ENCODE assay signal across 19 cellular contexts in the genomic region with DNA sequence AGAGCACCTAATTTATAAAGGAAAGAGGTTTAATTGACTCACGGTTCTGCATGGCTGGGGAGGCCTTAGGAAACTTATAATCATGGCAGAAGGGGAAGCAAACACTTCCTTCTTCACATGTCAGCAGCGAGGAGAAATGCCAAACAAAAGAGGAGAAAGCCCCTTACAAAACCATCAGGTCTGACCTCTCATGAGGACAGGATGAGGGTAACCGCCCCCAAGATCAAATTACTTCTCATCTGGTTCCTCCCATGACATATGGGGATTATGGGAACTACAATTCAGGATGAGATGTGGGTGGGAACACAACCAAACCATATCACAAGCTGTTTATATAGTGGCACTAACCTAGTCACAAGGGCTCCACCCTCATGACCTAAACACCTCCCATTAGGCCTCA.
DNase-seq lines count a peak whose midpoint lies in the region; ATAC-seq, FAIRE-seq and TF ChIP-seq lines count a peak whose summit lies in the region.
"Had no signal": no experiment of that assay in that cellular context is flagged by ENCODE, and none has a peak within 500 bp of the region (broad histone marks: within the 10 kb centered on the region; RNA-seq: fewer than 3 reads in every experiment).

No MANE protein-coding gene starts in this region.

- no peaks in the 10 kb centered on the region for H3K9me3 ChIP-seq in CD8-positive, alpha-beta memory T cell (ENCODE audit: low read length)
- no peaks in the 10 kb centered on the region for H3K9me3 ChIP-seq in HEK293 (ENCODE audit: control insufficient read depth, insufficient read depth, low read depth, low read length)
- H3K9me3 ChIP-seq in K562 (replicated peaks; ENCODE audit: control insufficient read depth, insufficient read depth, low read depth, low read length), result no peaks in the 10 kb centered on the region
- H3K9me3 ChIP-seq: BE2C had no signal

- intact Hi-C loops in K562 (cut with micrococcal nuclease), result loop anchor here (10.0 kb wide), 1 partner anchor 391 kb away; no protein-coding TSS in a partner anchor

- no peaks in the 10 kb centered on the region for H3K36me3 Mint-ChIP-seq in CD8-positive, alpha-beta memory T cell
- no peaks in the 10 kb centered on the region for H3K36me3 Mint-ChIP-seq in activated naive CD8-positive, alpha-beta T cell treated with anti-CD3 and anti-CD28 coated beads for 36 hours
- H3K36me3 Mint-ChIP-seq: T-cell had no signal

- no peak overlapping the region for H3K4me3 Mint-ChIP-seq in CD8-positive, alpha-beta memory T cell
- H3K4me3 Mint-ChIP-seq in activated naive CD8-positive, alpha-beta T cell treated with anti-CD3 and anti-CD28 coated beads for 36 hours, result no peak overlapping the region
- H3K4me3 Mint-ChIP-seq: T-cell had no signal

- H3K9me3 Mint-ChIP-seq in CD8-positive, alpha-beta memory T cell, result no peaks in the 10 kb centered on the region
- H3K9me3 Mint-ChIP-seq in activated naive CD8-positive, alpha-beta T cell treated with anti-CD3 and anti-CD28 coated beads for 36 hours, result no peaks in the 10 kb centered on the region
- H3K9me3 Mint-ChIP-seq: T-cell had no signal

- H2AFZ ChIP-seq in K562 (ENCODE audit: low read depth, low read length), result peak overlapping the region; percentile 43

- no peaks in the 10 kb centered on the region for H3K36me3 ChIP-seq in CD8-positive, alpha-beta memory T cell (ENCODE audit: insufficient read depth, low read length)
- H3K36me3 ChIP-seq in HEK293 (ENCODE audit: control insufficient read depth in 2 of 2, insufficient read depth in 1 of 2, low read length in 2 of 2), result no peaks in the 10 kb centered on the region
- no peaks in the 10 kb centered on the region for H3K36me3 ChIP-seq in K562 (ENCODE audit: control insufficient read depth, insufficient read depth, low read length)
- H3K36me3 ChIP-seq: BE2C had no signal

- no peak for TF ChIP-seq CTCF in HEK293 (tag by site-specific recombination; IDR thresholded peaks at IDR 0.05)
- no peak for TF ChIP-seq CTCF in K562 (IDR thresholded peaks at IDR 0.05 in 2 of 3, conservative IDR thresholded peaks at IDR 0.05 in 1 of 3; ENCODE audit: insufficient read depth in 2 of 3, low read depth in 1 of 3, low read length in 3 of 3)

- no TSS peak for BruUV-seq in K562 (replicated peaks; lab: Mats Ljungman, UMichigan)

- no peak overlapping the region for H3K4me3 ChIP-seq in CD8-positive, alpha-beta memory T cell (ENCODE audit: low read length)
- H3K4me3 ChIP-seq in HEK293 (ENCODE audit: low read depth, low read length) (no peak overlapping the region), K562 (no peak overlapping the region)

- peaks cover 6 to 37% of the 10 kb centered on the region in 2 donors for H3K27me3 Mint-ChIP-seq in CD8-positive, alpha-beta memory T cell
- peaks cover 6% of the 10 kb centered on the region for H3K27me3 Mint-ChIP-seq in activated naive CD8-positive, alpha-beta T cell treated with anti-CD3 and anti-CD28 coated beads for 36 hours

- peak; percentile 15 for FAIRE-seq in K562 (lab: Jason Lieb, UNC)
- FAIRE-seq: GM12891, H1 had no signal

- DNase-seq in CD8-positive, alpha-beta memory T cell, result no peak
- DNase-seq in NCI-H524 treated with DMSO at 0.1 percent for 48 hours (lab: John Stamatoyannopoulos, UW) (peak; percentile 79), K562 (ENCODE audit: extremely low read depth in 1 of 4, low spot score in 3 of 4) (peak in 1 of 4 experiments; percentile 28)
- no peak for DNase-seq in activated naive CD8-positive, alpha-beta T cell treated with anti-CD3 and anti-CD28 coated beads for 36 hours
- DNase-seq: BE2C; DMS53; NCI-H1436; NCI-H2081 treated with DMSO at 0.1 percent for 48 hours; NCI-H446 treated with DMSO at 0.1 percent for 48 hours; NK-92 treated with Interleukin-12 subunit alpha and Interleukin-12 subunit beta, amount 100 ng/mL, for 24 hours; PC-3; T-cell; T1000 had no signal

- H3K4me1 Mint-ChIP-seq in CD8-positive, alpha-beta memory T cell, result no peaks in the 10 kb centered on the region
- H3K4me1 Mint-ChIP-seq in activated naive CD8-positive, alpha-beta T cell treated with anti-CD3 and anti-CD28 coated beads for 36 hours, result no peaks in the 10 kb centered on the region
- H3K4me1 Mint-ChIP-seq: T-cell had no signal

- in situ Hi-C loops in K562 (cut with MboI), result no loop called here

- no peak for TF ChIP-seq RAD21 in K562 (CRISPR knock-in tag; conservative IDR thresholded peaks at IDR 0.05 in 1 of 2, IDR thresholded peaks at IDR 0.05 in 1 of 2)

- H3K79me2 ChIP-seq in K562 (ENCODE audit: control insufficient read depth, insufficient read depth, low read length), result no peaks in the 10 kb centered on the region

- POLR2A ChIA-PET in CD8-positive, alpha-beta memory T cell (lab: Charles Lee), result no interaction called here
- POLR2A ChIA-PET in HEK293 (lab: Yijun Ruan, JAX) (interaction anchor here (0.6 kb wide), 1 partner anchor 14 kb away, joined by 3 read pairs; no protein-coding TSS in a partner anchor), K562 (lab: Yijun Ruan, JAX) (interaction anchor here (0.6 to 2.3 kb wide), 3 partner anchors 16 to 72 kb away, joined by 3 to 7 read pairs (median 4); no protein-coding TSS in a partner anchor)

- no peak for TF ChIP-seq POLR2A in K562 (conservative IDR thresholded peaks at IDR 0.05)

- H4K20me1 ChIP-seq in K562 (replicated peaks; ENCODE audit: control insufficient read depth, insufficient read depth, low read length), result no peaks in the 10 kb centered on the region

- ATAC-seq in K562 (peak; percentile 15), GM18867 (IDR thresholded peaks at IDR 0.05; ENCODE audit: unreplicated experiment) (no peak), HG02973 (IDR thresholded peaks at IDR 0.05; ENCODE audit: unreplicated experiment) (no peak), GM19324 (IDR thresholded peaks at IDR 0.05; ENCODE audit: low FRiP score, unreplicated experiment) (no peak)
- ATAC-seq: PC-3, T-cell had no signal

- no peak for TF ChIP-seq EP300 in K562 (IDR thresholded peaks at IDR 0.05; ENCODE audit: low read length)

- CTCF ChIA-PET in CD8-positive, alpha-beta memory T cell (lab: Charles Lee), result no interaction called here
- CTCF ChIA-PET in HEK293 (lab: Yijun Ruan, JAX) (interaction anchor here (0.6 to 2.6 kb wide), 3 partner anchors 10 to 72 kb away, joined by 3 to 14 read pairs (median 10); no protein-coding TSS in a partner anchor), K562 (lab: Yijun Ruan, JAX; ENCODE audit: low intra/inter-chr PET ratio) (no interaction called here)

- no peaks in the 10 kb centered on the region for H3K4me1 ChIP-seq in CD8-positive, alpha-beta memory T cell (ENCODE audit: insufficient read depth, low read length)
- H3K4me1 ChIP-seq in HEK293 (ENCODE audit: control insufficient read depth, insufficient read depth, low read length) (no peaks in the 10 kb centered on the region), K562 (replicated peaks in 1 of 2; ENCODE audit: control insufficient read depth in 2 of 2, insufficient read depth in 2 of 2, low read length in 2 of 2) (peaks cover 0 to 6% of the 10 kb centered on the region in 2 experiments; a peak in 2 of 5 replicates)
- H3K4me1 ChIP-seq: BE2C had no signal

- H3K27ac ChIP-seq in CD8-positive, alpha-beta memory T cell (ENCODE audit: low read depth, low read length), result peak overlapping the region; percentile 6
- H3K27ac ChIP-seq in HEK293 (ENCODE audit: extremely low read depth, low read depth, low read length) (no peak overlapping the region), K562 (ENCODE audit: extremely low read depth, low read depth, low read length) (no peak overlapping the region)

- no peak overlapping the region for H3K9ac ChIP-seq in K562 (ENCODE audit: insufficient read depth in 1 of 2, low read depth in 2 of 2, low read length in 2 of 2)

- no peak overlapping the region for H3K27ac Mint-ChIP-seq in CD8-positive, alpha-beta memory T cell
- no peak overlapping the region for H3K27ac Mint-ChIP-seq in activated naive CD8-positive, alpha-beta T cell treated with anti-CD3 and anti-CD28 coated beads for 36 hours
- H3K27ac Mint-ChIP-seq: T-cell had no signal

- 12% methylated on average over 3 of the region's 3 CpGs for WGBS in K562 (ENCODE audit: insufficient coverage, low coverage, missing lambda C conversion rate)

- H3K4me2 ChIP-seq in K562 (ENCODE audit: insufficient read depth, low read length), result no peak overlapping the region

- no peaks in the 10 kb centered on the region for H3K9me1 ChIP-seq in K562 (ENCODE audit: control insufficient read depth, insufficient read depth, low read length)

- H3K27me3 ChIP-seq in CD8-positive, alpha-beta memory T cell (ENCODE audit: insufficient read depth, low read length, poor library complexity, severe bottlenecking), result no peaks in the 10 kb centered on the region
- no peaks in the 10 kb centered on the region for H3K27me3 ChIP-seq in K562 (ENCODE audit: control insufficient read depth in 2 of 2, insufficient read depth in 2 of 2, low read length in 2 of 2)
- H3K27me3 ChIP-seq: BE2C had no signal

TF ChIP-seq in HEK293, 187 proteins besides CTCF, POLR2A, EP300 and RAD21 (continues in another document):
- peak; percentile 87 for TF ChIP-seq SP7 (tag by site-specific recombination; IDR thresholded peaks at IDR 0.05)

TF ChIP-seq in K562, 482 proteins besides CTCF, POLR2A, EP300 and RAD21 (continues in another document):
- TF ChIP-seq NR2C2 (CRISPR knock-in tag; IDR thresholded peaks at IDR 0.05), result no peak
- peak; percentile 33; the same call in 1 of the 2 replicates for TF ChIP-seq NR2C2 (tag; IDR thresholded peaks at IDR 0.05)
- 0 out of 2 replicates have a peak, but pooled peaks have one; percentile 21 for TF ChIP-seq LCOR (CRISPR knock-in tag; IDR thresholded peaks at IDR 0.05)
- no peak for TF ChIP-seq TSHZ1 (CRISPR knock-in tag; IDR thresholded peaks at IDR 0.05)
